ENCODE assay signal across 24 cellular contexts in the genomic region with DNA sequence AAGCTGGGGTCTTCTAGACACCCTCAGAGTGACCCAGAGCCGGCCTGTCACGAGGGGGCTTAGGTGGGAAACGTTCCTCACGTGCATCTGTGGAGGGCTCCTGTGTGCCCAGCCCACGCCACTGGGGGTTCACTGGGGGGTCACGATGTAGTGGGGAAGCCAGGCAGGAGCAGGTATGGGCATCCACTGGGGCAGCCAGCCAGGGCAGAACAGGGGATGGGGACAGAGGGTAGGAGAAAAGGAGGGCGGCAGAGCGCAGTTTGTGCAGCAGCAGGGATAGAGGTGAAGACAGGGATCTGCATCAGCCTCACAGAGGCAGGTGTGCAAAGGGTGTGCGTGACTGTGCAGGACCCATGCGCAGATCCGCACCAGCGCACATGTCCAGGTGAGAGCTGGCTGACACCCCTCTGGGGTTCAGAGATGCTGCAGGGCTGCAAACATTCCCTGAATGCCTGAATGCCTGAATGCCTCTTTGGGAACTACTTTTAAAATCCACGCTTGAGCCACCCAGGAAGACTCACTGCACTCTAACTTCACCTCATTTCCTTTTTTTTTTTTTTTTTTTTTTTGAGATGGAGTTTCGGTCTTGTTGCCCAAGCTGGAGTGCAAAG. TPM values are rescaled to one million over a fixed set of nuclear protein-coding genes. Genes with fewer than 3 reads are reported as not detected.
DNase-seq lines count a peak whose midpoint lies in the region; ATAC-seq and TF ChIP-seq lines count a peak whose summit lies in the region.
"Had no signal": no experiment of that assay in that cellular context is flagged by ENCODE, and none has a peak within 500 bp of the region (broad histone marks: within the 10 kb centered on the region; RNA-seq: fewer than 3 reads in every experiment).

No MANE protein-coding gene starts in this region.

- H3K36me3 Mint-ChIP-seq in activated CD4-positive, alpha-beta T cell treated with anti-CD3 and anti-CD28 coated beads, Interleukin-2, amount 10 ng/mL, durations not matched to agents 7 days and 5 days (ENCODE audit: low read depth) = peaks cover 52% of the 10 kb centered on the region
- peaks cover 76% of the 10 kb centered on the region for H3K36me3 Mint-ChIP-seq in activated B cell treated with CpG ODN at 0.5 μM for 24 hours (ENCODE audit: low read depth)
- H3K36me3 Mint-ChIP-seq in immature natural killer cell = peaks cover 3 to 36% (median 11%) of the 10 kb centered on the region in 3 donors
- peaks cover 72% of the 10 kb centered on the region for H3K36me3 Mint-ChIP-seq in activated CD4-positive, alpha-beta memory T cell treated with anti-CD3 and anti-CD28 coated beads, Interleukin-2, amount 10 ng/mL, durations not matched to agents 7 days and 5 days (ENCODE audit: low read depth)

- H3K27ac ChIP-seq in stomach smooth muscle (ENCODE audit: low read length) = peak overlapping the region; percentile 46
- H3K27ac ChIP-seq: cardiac muscle cell had no signal

- no peaks in the 10 kb centered on the region for H3K27me3 Mint-ChIP-seq in activated CD4-positive, alpha-beta T cell treated with anti-CD3 and anti-CD28 coated beads, Interleukin-2, amount 10 ng/mL, durations not matched to agents 7 days and 5 days
- H3K27me3 Mint-ChIP-seq in activated B cell treated with CpG ODN at 0.5 μM for 24 hours (no peaks in the 10 kb centered on the region), immature natural killer cell (ENCODE audit: low read depth in 3 of 3) (peaks cover 13 to 16% (median 14%) of the 10 kb centered on the region in 3 donors)
- H3K27me3 Mint-ChIP-seq in activated CD4-positive, alpha-beta memory T cell treated with anti-CD3 and anti-CD28 coated beads, Interleukin-2, amount 10 ng/mL, durations not matched to agents 7 days and 5 days = no peaks in the 10 kb centered on the region

- H3K4me3 Mint-ChIP-seq in activated CD4-positive, alpha-beta T cell treated with anti-CD3 and anti-CD28 coated beads, Interleukin-2, amount 10 ng/mL, durations not matched to agents 7 days and 5 days = no peak overlapping the region
- no peak overlapping the region for H3K4me3 Mint-ChIP-seq in activated B cell treated with CpG ODN at 0.5 μM for 24 hours
- H3K4me3 Mint-ChIP-seq in immature natural killer cell = no peak overlapping the region
- no peak overlapping the region for H3K4me3 Mint-ChIP-seq in activated CD4-positive, alpha-beta memory T cell treated with anti-CD3 and anti-CD28 coated beads, Interleukin-2, amount 10 ng/mL, durations not matched to agents 7 days and 5 days

- H3K9me3 ChIP-seq in stomach smooth muscle (ENCODE audit: control insufficient read depth in 2 of 2, low read length in 2 of 2) = no peaks in the 10 kb centered on the region
- H3K9me3 ChIP-seq: BE2C had no signal

- H3K4me3 ChIP-seq in stomach smooth muscle (ENCODE audit: low read length in 2 of 2) = no peak overlapping the region
- H3K4me3 ChIP-seq: cardiac muscle cell had no signal

- peak overlapping the region; percentile 74 for H3K27ac Mint-ChIP-seq in activated CD4-positive, alpha-beta T cell treated with anti-CD3 and anti-CD28 coated beads, Interleukin-2, amount 10 ng/mL, durations not matched to agents 7 days and 5 days
- H3K27ac Mint-ChIP-seq in activated B cell treated with CpG ODN at 0.5 μM for 24 hours = peak overlapping the region; percentile 53
- H3K27ac Mint-ChIP-seq in immature natural killer cell = peak overlapping the region; percentile 3 to 85 (median 72)
- H3K27ac Mint-ChIP-seq in activated CD4-positive, alpha-beta memory T cell treated with anti-CD3 and anti-CD28 coated beads, Interleukin-2, amount 10 ng/mL, durations not matched to agents 7 days and 5 days = no peak overlapping the region

- no peaks in the 10 kb centered on the region for H3K9me3 Mint-ChIP-seq in activated CD4-positive, alpha-beta T cell treated with anti-CD3 and anti-CD28 coated beads, Interleukin-2, amount 10 ng/mL, durations not matched to agents 7 days and 5 days
- no peaks in the 10 kb centered on the region for H3K9me3 Mint-ChIP-seq in activated B cell treated with CpG ODN at 0.5 μM for 24 hours
- H3K9me3 Mint-ChIP-seq in immature natural killer cell = no peaks in the 10 kb centered on the region
- H3K9me3 Mint-ChIP-seq in activated CD4-positive, alpha-beta memory T cell treated with anti-CD3 and anti-CD28 coated beads, Interleukin-2, amount 10 ng/mL, durations not matched to agents 7 days and 5 days = no peaks in the 10 kb centered on the region

- CTCF ChIA-PET in activated CD4-positive, alpha-beta T cell treated with anti-CD3 and anti-CD28 coated beads, Interleukin-2, amount 10 ng/mL, durations not matched to agents 7 days and 5 days (lab: Charles Lee) = interaction anchor here (0.7 to 7.8 kb wide), 3 partner anchors 7 to 150 kb away, joined by 3 to 113 read pairs (median 3); partner anchors contain the start of genes AAMP and PNKD
- CTCF ChIA-PET in activated B cell treated with CpG ODN at 0.5 μM for 24 hours (lab: Charles Lee) = no interaction called here
- CTCF ChIA-PET in activated CD4-positive, alpha-beta memory T cell treated with anti-CD3 and anti-CD28 coated beads, Interleukin-2, amount 10 ng/mL, durations not matched to agents 7 days and 5 days (lab: Charles Lee) = interaction anchor here (0.6 kb wide), 1 partner anchor 10 kb away, joined by 3 read pairs; no protein-coding TSS in a partner anchor

- peaks cover 26% of the 10 kb centered on the region for H3K4me1 Mint-ChIP-seq in activated CD4-positive, alpha-beta T cell treated with anti-CD3 and anti-CD28 coated beads, Interleukin-2, amount 10 ng/mL, durations not matched to agents 7 days and 5 days
- H3K4me1 Mint-ChIP-seq in activated B cell treated with CpG ODN at 0.5 μM for 24 hours (peaks cover 33% of the 10 kb centered on the region), immature natural killer cell (peaks cover 22 to 34% of the 10 kb centered on the region in 2 donors)
- H3K4me1 Mint-ChIP-seq in activated CD4-positive, alpha-beta memory T cell treated with anti-CD3 and anti-CD28 coated beads, Interleukin-2, amount 10 ng/mL, durations not matched to agents 7 days and 5 days = peaks cover 31% of the 10 kb centered on the region

- intact Hi-C loops in activated B cell treated with CpG ODN at 0.5 μM for 24 hours (cut with micrococcal nuclease) = no loop called here

- ATAC-seq in activated B cell treated with CpG ODN at 0.5 μM for 24 hours (ENCODE audit: low read depth) (no peak), GM19452 (IDR thresholded peaks at IDR 0.05; ENCODE audit: unreplicated experiment) (no peak)

- POLR2A ChIA-PET in activated CD4-positive, alpha-beta T cell treated with anti-CD3 and anti-CD28 coated beads, Interleukin-2, amount 10 ng/mL, durations not matched to agents 7 days and 5 days (lab: Charles Lee) = no interaction called here
- POLR2A ChIA-PET in activated B cell treated with CpG ODN at 0.5 μM for 24 hours (lab: Charles Lee) = no interaction called here
- POLR2A ChIA-PET in activated CD4-positive, alpha-beta memory T cell treated with anti-CD3 and anti-CD28 coated beads, Interleukin-2, amount 10 ng/mL, durations not matched to agents 7 days and 5 days (lab: Charles Lee) = no interaction called here

- H3K27me3 ChIP-seq in stomach smooth muscle (ENCODE audit: control insufficient read depth in 1 of 2, insufficient read depth in 2 of 2, low read length in 2 of 2) = no peaks in the 10 kb centered on the region
- H3K27me3 ChIP-seq: BE2C, cardiac muscle cell had no signal

- H3K4me1 ChIP-seq in stomach smooth muscle (ENCODE audit: control insufficient read depth, insufficient read depth, low read length) = peaks cover 57% of the 10 kb centered on the region
- H3K4me1 ChIP-seq: BE2C had no signal

- no peak for TF ChIP-seq CTCF in activated B cell treated with CpG ODN at 0.5 μM for 24 hours (IDR thresholded peaks at IDR 0.05)

- H3K36me3 ChIP-seq in stomach smooth muscle (ENCODE audit: control insufficient read depth in 2 of 2, insufficient read depth in 2 of 2, low read length in 2 of 2) = peaks cover 51 to 52% of the 10 kb centered on the region in 2 donors
- H3K36me3 ChIP-seq: BE2C had no signal

- no peak for DNase-seq in activated CD4-positive, alpha-beta T cell treated with anti-CD3 and anti-CD28 coated beads, Interleukin-2, amount 10 ng/mL, durations not matched to agents 7 days and 5 days
- DNase-seq in activated CD4-positive, alpha-beta T cell treated with anti-CD3 and anti-CD28 coated beads for 4 hours = no peak
- DNase-seq in activated B cell treated with CpG ODN at 0.5 μM for 24 hours (no peak), immature natural killer cell (no peak), NOMO-1 treated with DMSO at 0.1 percent for 48 hours (lab: John Stamatoyannopoulos, UW; ENCODE audit: unreplicated experiment) (no peak)
- DNase-seq in activated CD4-positive, alpha-beta memory T cell treated with anti-CD3 and anti-CD28 coated beads, Interleukin-2, amount 10 ng/mL, durations not matched to agents 7 days and 5 days = no peak
- DNase-seq: 8988T; activated CD4-positive, alpha-beta T cell treated with anti-CD3 and anti-CD28 coated beads for 48 hours; activated CD8-positive, alpha-beta memory T cell treated with anti-CD3 and anti-CD28 coated beads, Interleukin-2, amount 50 U/mL, for 4 hours; activated effector memory CD4-positive, alpha-beta T cell treated with anti-CD3 and anti-CD28 coated beads, Interleukin-2, amount 50 U/mL, for 16 hours; BE2C; erythroblast; foreskin melanocyte; HCEC 1CT; Kasumi-1; kidney; NCI-H1092 treated with DMSO at 0.1 percent for 48 hours; NCI-H526 treated with DMSO at 0.1 percent for 48 hours; stimulated activated CD4-positive, alpha-beta T cell treated with anti-CD3 and anti-CD28 coated beads, Interleukin-1b, Interleukin-23, amount 100 ng/mL, for 48 hours; stimulated activated naive CD4-positive, alpha-beta T cell treated with Interleukin-2 at 50 U/mL for 16 hours had no signal

- no peak overlapping the region for H3K9ac ChIP-seq in stomach smooth muscle (ENCODE audit: low read length in 2 of 2)

RNA-seq across cellular contexts. Expression of gene PNKD, which starts 10.0 kb away (rescaled TPM):
- total RNA-seq in activated CD4-positive, alpha-beta T cell treated with anti-CD3 and anti-CD28 coated beads, Interleukin-2, amount 10 ng/mL, durations not matched to agents 7 days and 5 days = 10 to 100 TPM; 34.0 to 39.1 TPM
- 21.0 and 23.7 TPM in 2 replicates for total RNA-seq in activated B cell treated with CpG ODN at 0.5 μM for 24 hours
- polyA plus RNA-seq in immature natural killer cell = 100 to 1,000 TPM in 1 of 3 donors, 10 to 100 TPM in 2; 96.3 to 145 (median 98.9) TPM
- 10 to 100 TPM; 30.1 to 31.8 TPM for total RNA-seq in activated CD4-positive, alpha-beta memory T cell treated with anti-CD3 and anti-CD28 coated beads, Interleukin-2, amount 10 ng/mL, durations not matched to agents 7 days and 5 days

RNA-seq across cellular contexts. Expression of gene AAMP, which starts 10.4 kb away (rescaled TPM):
- total RNA-seq in activated CD4-positive, alpha-beta T cell treated with anti-CD3 and anti-CD28 coated beads, Interleukin-2, amount 10 ng/mL, durations not matched to agents 7 days and 5 days = 10 to 100 TPM; 42.3 to 51.1 TPM
- total RNA-seq in activated B cell treated with CpG ODN at 0.5 μM for 24 hours = 63.4 and 63.6 TPM in 2 replicates
- 100 to 1,000 TPM in 2 of 3 donors, 10 to 100 TPM in 1; 71.8 to 158 (median 101) TPM for polyA plus RNA-seq in immature natural killer cell
- 10 to 100 TPM; 44.2 to 46.8 TPM for total RNA-seq in activated CD4-positive, alpha-beta memory T cell treated with anti-CD3 and anti-CD28 coated beads, Interleukin-2, amount 10 ng/mL, durations not matched to agents 7 days and 5 days

RNA-seq across cellular contexts. Expression of gene TMBIM1, which starts 11.9 kb away (rescaled TPM):
- total RNA-seq in activated CD4-positive, alpha-beta T cell treated with anti-CD3 and anti-CD28 coated beads, Interleukin-2, amount 10 ng/mL, durations not matched to agents 7 days and 5 days = 100 to 1,000 TPM in 1 of 2 experiments, 10 to 100 TPM in 1; 99.3 to 101 TPM
- 40.7 and 45.0 TPM in 2 replicates for total RNA-seq in activated B cell treated with CpG ODN at 0.5 μM for 24 hours
- polyA plus RNA-seq in immature natural killer cell = 100 to 1,000 TPM; 119 to 268 (median 155) TPM
- total RNA-seq in activated CD4-positive, alpha-beta memory T cell treated with anti-CD3 and anti-CD28 coated beads, Interleukin-2, amount 10 ng/mL, durations not matched to agents 7 days and 5 days = 100 to 1,000 TPM; 105 to 107 TPM

RNA-seq across cellular contexts. Expression of gene GPBAR1, which starts 19.6 kb away (rescaled TPM):
- 1 to 10 TPM; 1.0 to 1.2 TPM for total RNA-seq in activated CD4-positive, alpha-beta T cell treated with anti-CD3 and anti-CD28 coated beads, Interleukin-2, amount 10 ng/mL, durations not matched to agents 7 days and 5 days
- 0.67 and 0.81 TPM in 2 replicates for total RNA-seq in activated B cell treated with CpG ODN at 0.5 μM for 24 hours
- polyA plus RNA-seq in immature natural killer cell = 1 to 10 TPM in 1 of 3 donors, under 1 TPM in 2; 0.19 to 2.9 (median 0.22) TPM
- under 1 TPM; 0.68 to 0.75 TPM for total RNA-seq in activated CD4-positive, alpha-beta memory T cell treated with anti-CD3 and anti-CD28 coated beads, Interleukin-2, amount 10 ng/mL, durations not matched to agents 7 days and 5 days
- total RNA-seq: dermis microvascular lymphatic vessel endothelial cell had no signal
